ENCODE assay signal across 20 cellular contexts in the genomic region with DNA sequence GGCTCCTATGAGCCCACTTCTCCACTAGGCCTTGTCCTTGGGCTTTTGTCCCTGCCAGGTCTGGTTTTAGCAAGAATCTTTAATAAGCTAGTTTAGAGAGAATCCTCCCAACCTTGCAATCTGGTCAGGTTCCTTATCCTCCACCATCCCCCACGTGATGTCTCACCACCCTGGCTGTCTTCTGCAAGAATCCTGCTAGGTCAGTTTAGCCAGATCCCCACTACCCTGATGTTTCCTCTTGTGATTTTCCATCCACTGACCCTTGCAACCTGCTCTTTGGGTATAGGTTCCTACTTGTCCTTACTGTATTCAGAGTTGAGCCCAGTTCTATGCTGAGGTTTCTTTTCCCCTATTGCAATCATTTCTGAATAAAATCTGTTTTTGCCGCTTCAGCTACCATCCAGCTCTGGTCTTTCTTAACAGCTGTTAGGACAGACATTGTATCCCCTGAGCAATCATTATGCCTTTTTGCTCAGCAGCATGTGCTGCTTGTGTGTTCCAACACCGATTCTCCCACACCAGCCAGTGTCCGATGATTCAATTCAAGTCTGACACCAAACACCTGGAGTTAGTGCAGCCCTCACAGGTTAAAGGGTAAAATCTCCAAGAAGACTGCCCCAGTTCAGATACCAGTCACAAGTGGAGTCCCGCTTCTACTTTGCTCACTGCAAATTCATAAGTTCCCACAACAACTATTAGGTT.
"Had no signal": no experiment of that assay in that cellular context is flagged by ENCODE, and none has a peak within 500 bp of the region (broad histone marks: within the 10 kb centered on the region; RNA-seq: fewer than 3 reads in every experiment).

No MANE protein-coding gene starts in this region.

- H3K27ac ChIP-seq: Peyer's patch, RWPE1 had no signal

- H3K36me3 ChIP-seq: Peyer's patch had no signal

- H3K27me3 ChIP-seq: Peyer's patch had no signal

- H3K4me3 ChIP-seq: Peyer's patch had no signal

- DNase-seq: activated CD4-positive, alpha-beta T cell treated with anti-CD3 and anti-CD28 coated beads for 48 hours; activated CD4-positive, alpha-beta T cell treated with anti-CD3 and anti-CD28 coated beads, Interleukin-2, amount 50 U/mL, for 4 hours; activated CD4-positive, CD25-positive, alpha-beta regulatory T cell treated with anti-CD3 and anti-CD28 coated beads, Interleukin-2, amount 50 U/mL, for 72 hours; activated CD8-positive, alpha-beta memory T cell treated with anti-CD3 and anti-CD28 coated beads, Interleukin-2, amount 50 U/mL, for 48 hours; activated CD8-positive, alpha-beta T cell treated with anti-CD3 and anti-CD28 coated beads, Interleukin-2, amount 10 ng/mL, durations not matched to agents 7 days and 5 days; activated T-cell treated with anti-CD3 and anti-CD28 coated beads, Interleukin-2, amount 50 U/mL, for 1 hour; aorta; cerebellar nuclear complex; KG1; NCI-H1048; NCI-H146; NCI-H187 treated with DMSO at 0.1 percent for 48 hours; NCI-H2081 treated with DMSO at 0.1 percent for 48 hours; NCI-H446; NCI-H524; Peyer's patch; SHP77 treated with DMSO at 0.1 percent for 48 hours; T-helper 17 cell; T-helper 9 cell had no signal

- H3K9me3 ChIP-seq: Peyer's patch had no signal

- H3K4me1 ChIP-seq: Peyer's patch had no signal

- ATAC-seq: activated CD8-positive, alpha-beta T cell treated with anti-CD3 and anti-CD28 coated beads, Interleukin-2, amount 10 ng/mL, durations not matched to agents 7 days and 5 days; T-helper 17 cell had no signal
